ENCODE assay signal across 15 cellular contexts in the genomic region with DNA sequence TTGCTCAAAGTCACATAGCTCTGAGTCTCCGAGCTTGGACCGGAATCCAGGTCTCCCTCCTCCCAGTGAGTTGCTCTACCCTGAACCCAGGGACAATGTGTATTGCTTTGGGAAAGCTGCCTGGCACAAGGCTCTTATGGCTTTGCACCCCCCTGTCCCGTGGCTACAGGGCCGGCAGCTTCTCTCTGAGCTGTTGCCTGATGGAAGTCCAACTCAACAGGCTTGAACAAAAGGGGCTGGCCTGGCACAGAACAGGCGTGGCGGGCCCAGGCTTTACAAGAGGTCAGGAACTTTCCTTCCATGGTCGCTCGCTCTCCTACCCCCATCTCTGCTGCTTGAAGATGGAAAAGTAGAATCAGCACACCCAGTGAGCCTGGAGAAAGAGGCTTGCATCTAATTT. TPM values are rescaled to one million over a fixed set of nuclear protein-coding genes. Genes with fewer than 3 reads are reported as not detected.
"Had no signal": no experiment of that assay in that cellular context is flagged by ENCODE, and none has a peak within 500 bp of the region (broad histone marks: within the 10 kb centered on the region; RNA-seq: fewer than 3 reads in every experiment).

No MANE protein-coding gene starts in this region.

- H3K4me2 ChIP-seq: SK-N-SH had no signal

- H3K36me3 ChIP-seq: cardiac muscle cell, gastrocnemius medialis had no signal

- DNase-seq: activated CD4-positive, alpha-beta T cell treated with anti-CD3 and anti-CD28 coated beads, Interleukin-2, amount 50 U/mL, for 1 hour; activated CD8-positive, alpha-beta memory T cell treated with anti-CD3 and anti-CD28 coated beads, Interleukin-2, amount 50 U/mL, for 4 hours; activated T-cell treated with anti-CD3 and anti-CD28 coated beads, Interleukin-2, amount 50 U/mL, for 72 hours; gastrocnemius medialis; nephron progenitor cell; occipital lobe; SK-N-SH; stimulated activated CD4-positive, alpha-beta T cell treated with anti-CD3 and anti-CD28 coated beads, Interleukin-2, amount 100 ng/mL, for 48 hours; testis had no signal

- ATAC-seq: activated T-cell treated with anti-CD3 and anti-CD28 coated beads, Interleukin-2, amount 50 U/mL, for 72 hours; gastrocnemius medialis; left lobe of liver; T-cell had no signal

- H3K9me3 ChIP-seq: gastrocnemius medialis, SK-N-SH, testis had no signal

- H3K27me3 ChIP-seq: cardiac muscle cell, gastrocnemius medialis, testis had no signal

- H3K4me3 ChIP-seq: cardiac muscle cell, gastrocnemius medialis, lung, skin epidermis, testis had no signal

- H3K27ac ChIP-seq: cardiac muscle cell, gastrocnemius medialis, skin epidermis, testis had no signal

- H3K4me1 ChIP-seq: gastrocnemius medialis, testis had no signal

- H3K9ac ChIP-seq: SK-N-SH had no signal

RNA-seq across cellular contexts. Expression of gene MYEOV, which starts 34.3 kb away (rescaled TPM):
- total RNA-seq: myocyte, occipital lobe had no signal
- polyA plus RNA-seq: cardiac muscle cell had no signal
